8 cellular contexts compared by ENCODE assay signal in genomic region chr11:111541209-111542061, GRCh38. TPM values are rescaled to one million over a fixed set of nuclear protein-coding genes. Genes with fewer than 3 reads are reported as not detected.
DNase-seq lines count a peak whose midpoint lies in the region; ATAC-seq and TF ChIP-seq lines count a peak whose summit lies in the region.

No MANE protein-coding gene starts in this region.

- H3K27me3 Mint-ChIP-seq in CD4-positive, alpha-beta memory T cell = peaks cover 51 to 65% of the 10 kb centered on the region in 2 donors

- H3K27me3 ChIP-seq in CD4-positive, alpha-beta memory T cell (ENCODE audit: insufficient read depth, low read length) = peaks cover 34% of the 10 kb centered on the region
- H3K27me3 ChIP-seq in NT2/D1 (ENCODE audit: insufficient read depth, insufficient read length) = peaks cover 55% of the 10 kb centered on the region
- peaks cover 0 to 45% (median 5%) of the 10 kb centered on the region in 45 donors for H3K27me3 ChIP-seq in dorsolateral prefrontal cortex
- peaks cover 0 to 4% (median 1%) of the 10 kb centered on the region in 4 donors for H3K27me3 ChIP-seq in liver (ENCODE audit: control insufficient read depth in 4 of 4, insufficient read depth in 4 of 4, low read length in 3 of 4)
- H3K27me3 ChIP-seq in stomach smooth muscle (ENCODE audit: control insufficient read depth in 1 of 2, insufficient read depth in 2 of 2, low read length in 2 of 2) = no peaks in the 10 kb centered on the region

- CTCF ChIA-PET in CD4-positive, alpha-beta memory T cell (lab: Charles Lee; ENCODE audit: partially characterized antibody) = no interaction called here

- DNase-seq in CD4-positive, alpha-beta memory T cell = no peak
- DNase-seq in NT2/D1 (ENCODE audit: low read depth, low spot score) (no peak), dorsolateral prefrontal cortex (peak in 4 of 10 donors; percentile 20 to 60 (median 40)), OCI-M1 (lab: John Stamatoyannopoulos, UW) (no peak), SW 1271 (lab: John Stamatoyannopoulos, UW) (no peak)

- no peak for TF ChIP-seq RAD21 in liver (IDR thresholded peaks at IDR 0.05)

- peak overlapping the region; percentile 42 to 88 (median 76) for H3K4me3 Mint-ChIP-seq in CD4-positive, alpha-beta memory T cell

- no peaks in the 10 kb centered on the region for H3K9me3 ChIP-seq in CD4-positive, alpha-beta memory T cell (ENCODE audit: control insufficient read depth in 1 of 2, low read length in 2 of 2)
- H3K9me3 ChIP-seq in NT2/D1 (ENCODE audit: insufficient read depth, low read length) = 0 out of 2 replicates have a peak, but pooled peaks cover 4% of the 10 kb centered on the region
- no peaks in the 10 kb centered on the region for H3K9me3 ChIP-seq in liver (ENCODE audit: control insufficient read depth in 4 of 4, low read length in 3 of 4)
- H3K9me3 ChIP-seq in stomach smooth muscle (ENCODE audit: control insufficient read depth in 2 of 2, low read length in 2 of 2) = no peaks in the 10 kb centered on the region

- no peak overlapping the region for H3K27ac ChIP-seq in CD4-positive, alpha-beta memory T cell (ENCODE audit: low read depth, low read length)
- peak overlapping the region; percentile 1 to 92 (median 80) for H3K27ac ChIP-seq in dorsolateral prefrontal cortex
- H3K27ac ChIP-seq in liver (ENCODE audit: low read depth in 1 of 2, low read length in 2 of 2) = no peak overlapping the region
- H3K27ac ChIP-seq in stomach smooth muscle (ENCODE audit: low read length) = peak overlapping the region; percentile 81

- no peaks in the 10 kb centered on the region for H3K36me3 ChIP-seq in CD4-positive, alpha-beta memory T cell (ENCODE audit: insufficient read depth, low read length)
- H3K36me3 ChIP-seq in NT2/D1 (ENCODE audit: insufficient read depth, insufficient read length, low read length) (peaks cover 17% of the 10 kb centered on the region), liver (ENCODE audit: control insufficient read depth in 4 of 4, insufficient read depth in 3 of 4, low read depth in 1 of 4, low read length in 3 of 4) (no peaks in the 10 kb centered on the region), stomach smooth muscle (ENCODE audit: control insufficient read depth in 2 of 2, insufficient read depth in 2 of 2, low read length in 2 of 2) (peaks cover 13 to 21% of the 10 kb centered on the region in 2 donors)

- POLR2A ChIA-PET in CD4-positive, alpha-beta memory T cell (lab: Charles Lee; ENCODE audit: partially characterized antibody) = no interaction called here

- peak overlapping the region in 1 of 2 donors; percentile 18 for H3K4me3 ChIP-seq in CD4-positive, alpha-beta memory T cell (ENCODE audit: low read length in 2 of 2)
- peak overlapping the region; percentile 61 for H3K4me3 ChIP-seq in NT2/D1 (ENCODE audit: insufficient read length, low read depth)
- peak overlapping the region; percentile 55 to 87 (median 73) for H3K4me3 ChIP-seq in dorsolateral prefrontal cortex
- H3K4me3 ChIP-seq in liver (ENCODE audit: low read depth in 1 of 3, low read length in 3 of 3) = peak overlapping the region in 2 of 3 donors; percentile 25 to 51
- peak overlapping the region; percentile 82 to 85 for H3K4me3 ChIP-seq in stomach smooth muscle (ENCODE audit: low read length in 2 of 2)

- H3K9ac ChIP-seq in NT2/D1 (ENCODE audit: insufficient read length, low read depth) (peak overlapping the region; percentile 63), liver (ENCODE audit: low read depth in 1 of 2, low read length in 2 of 2) (no peak overlapping the region), stomach smooth muscle (ENCODE audit: low read length in 2 of 2) (peak overlapping the region; percentile 75 to 81)

- H3K4me1 Mint-ChIP-seq in CD4-positive, alpha-beta memory T cell = peaks cover 5 to 18% (median 10%) of the 10 kb centered on the region in 4 donors

- WGBS in liver = 8% methylated on average over 42 of the region's 42 CpGs

- ATAC-seq in GM21825 (IDR thresholded peaks at IDR 0.05; ENCODE audit: unreplicated experiment) = no peak

- intact Hi-C loops in CD4-positive, alpha-beta memory T cell (cut with micrococcal nuclease) = no loop called here
- intact Hi-C loops in dorsolateral prefrontal cortex (cut with DNase I) = loop anchor here in 1 of 2 donors (10.0 kb wide), 1 partner anchor 87 kb away; no protein-coding TSS in a partner anchor

- H3K27ac Mint-ChIP-seq in CD4-positive, alpha-beta memory T cell = peak overlapping the region in 2 of 7 donors; percentile 29 to 67

- peaks cover 0 to 3% (median 0%) of the 10 kb centered on the region in 8 donors for H3K9me3 Mint-ChIP-seq in CD4-positive, alpha-beta memory T cell

- TF ChIP-seq CTCF in dorsolateral prefrontal cortex (IDR thresholded peaks at IDR 0.05 in 54 of 56, conservative IDR thresholded peaks at IDR 0.05 in 2 of 56; ENCODE audit: low read depth in 1 of 56, partially characterized antibody in 56 of 56) = no peak
- TF ChIP-seq CTCF in liver (IDR thresholded peaks at IDR 0.05; ENCODE audit: low read depth, low read length, missing input control) = no peak

- H3K4me1 ChIP-seq in CD4-positive, alpha-beta memory T cell (ENCODE audit: insufficient read depth, low read length) = peaks cover 21% of the 10 kb centered on the region
- H3K4me1 ChIP-seq in NT2/D1 (ENCODE audit: insufficient read depth, insufficient read length) (no peaks in the 10 kb centered on the region), liver (ENCODE audit: control insufficient read depth in 4 of 4, insufficient read depth in 4 of 4, low read length in 3 of 4) (peaks cover 0 to 22% (median 11%) of the 10 kb centered on the region in 4 donors), stomach smooth muscle (ENCODE audit: control insufficient read depth, insufficient read depth, low read length) (peaks cover 29% of the 10 kb centered on the region)

- no peaks in the 10 kb centered on the region for H3K36me3 Mint-ChIP-seq in CD4-positive, alpha-beta memory T cell

TF ChIP-seq in liver, 16 proteins besides CTCF, POLR2A, EP300 and RAD21:
- TF ChIP-seq, protein P1, sequence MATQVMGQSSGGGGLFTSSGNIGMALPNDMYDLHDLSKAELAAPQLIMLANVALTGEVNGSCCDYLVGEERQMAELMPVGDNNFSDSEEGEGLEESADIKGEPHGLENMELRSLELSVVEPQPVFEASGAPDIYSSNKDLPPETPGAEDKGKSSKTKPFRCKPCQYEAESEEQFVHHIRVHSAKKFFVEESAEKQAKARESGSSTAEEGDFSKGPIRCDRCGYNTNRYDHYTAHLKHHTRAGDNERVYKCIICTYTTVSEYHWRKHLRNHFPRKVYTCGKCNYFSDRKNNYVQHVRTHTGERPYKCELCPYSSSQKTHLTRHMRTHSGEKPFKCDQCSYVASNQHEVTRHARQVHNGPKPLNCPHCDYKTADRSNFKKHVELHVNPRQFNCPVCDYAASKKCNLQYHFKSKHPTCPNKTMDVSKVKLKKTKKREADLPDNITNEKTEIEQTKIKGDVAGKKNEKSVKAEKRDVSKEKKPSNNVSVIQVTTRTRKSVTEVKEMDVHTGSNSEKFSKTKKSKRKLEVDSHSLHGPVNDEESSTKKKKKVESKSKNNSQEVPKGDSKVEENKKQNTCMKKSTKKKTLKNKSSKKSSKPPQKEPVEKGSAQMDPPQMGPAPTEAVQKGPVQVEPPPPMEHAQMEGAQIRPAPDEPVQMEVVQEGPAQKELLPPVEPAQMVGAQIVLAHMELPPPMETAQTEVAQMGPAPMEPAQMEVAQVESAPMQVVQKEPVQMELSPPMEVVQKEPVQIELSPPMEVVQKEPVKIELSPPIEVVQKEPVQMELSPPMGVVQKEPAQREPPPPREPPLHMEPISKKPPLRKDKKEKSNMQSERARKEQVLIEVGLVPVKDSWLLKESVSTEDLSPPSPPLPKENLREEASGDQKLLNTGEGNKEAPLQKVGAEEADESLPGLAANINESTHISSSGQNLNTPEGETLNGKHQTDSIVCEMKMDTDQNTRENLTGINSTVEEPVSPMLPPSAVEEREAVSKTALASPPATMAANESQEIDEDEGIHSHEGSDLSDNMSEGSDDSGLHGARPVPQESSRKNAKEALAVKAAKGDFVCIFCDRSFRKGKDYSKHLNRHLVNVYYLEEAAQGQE (IDR thresholded peaks at IDR 0.05) = no peak
- TF ChIP-seq JUND (IDR thresholded peaks at IDR 0.05) (no peak), RXRA (IDR thresholded peaks at IDR 0.05) (no peak), ZBTB33 (IDR thresholded peaks at IDR 0.05) (no peak)
TF ChIP-seq in liver: peak in this region for 0.

RNA-seq across cellular contexts. Expression of gene LAYN, which starts 0.9 kb away (rescaled TPM):
- not detected for total RNA-seq in CD4-positive, alpha-beta memory T cell
- not detected for polyA plus RNA-seq in CD4-positive, alpha-beta memory T cell
- 10 to 100 TPM in 87 of 120 experiments, 1 to 10 TPM in 33; 4.3 to 39.1 (median 13.3) TPM for total RNA-seq in dorsolateral prefrontal cortex
- under 1 TPM; 0.92 to 0.98 TPM for total RNA-seq in liver
- polyA plus RNA-seq in liver = under 1 TPM; 0.43 to 0.85 TPM

RNA-seq across cellular contexts. Expression of gene HOATZ, which starts 26.9 kb away (rescaled TPM):
- not detected for total RNA-seq in CD4-positive, alpha-beta memory T cell
- polyA plus RNA-seq in CD4-positive, alpha-beta memory T cell = not detected
- 1 to 10 TPM in 2 of 120 experiments, under 1 TPM in 2, not detected in 116; 0.25 to 1.2 (median 0.84) TPM for total RNA-seq in dorsolateral prefrontal cortex
- total RNA-seq in liver = not detected
- polyA plus RNA-seq in liver = not detected

RNA-seq across cellular contexts. Expression of gene BTG4, which starts 29.2 kb away (rescaled TPM):
- not detected for total RNA-seq in CD4-positive, alpha-beta memory T cell
- polyA plus RNA-seq in CD4-positive, alpha-beta memory T cell = not detected
- total RNA-seq in dorsolateral prefrontal cortex = 1 to 10 TPM in 2 of 120 experiments, under 1 TPM in 9, not detected in 109; 0.29 to 1.1 (median 0.64) TPM
- total RNA-seq in liver = not detected
- polyA plus RNA-seq in liver = not detected

Comparison
In these comparisons a context has a peak if more than half of its experiments do, and no peak if none do; other contexts are left out.
1. H3K27ac ChIP-seq: peak in dorsolateral prefrontal cortex (59 of 59) and stomach smooth muscle (single experiment); none in CD4-positive, alpha-beta memory T cell (single experiment) and liver (0 of 2).
2. H3K9ac ChIP-seq: peak in NT2/D1 (single experiment) and stomach smooth muscle (2 of 2); none in liver (0 of 2).